ENCODE assay signal across 8 cellular contexts in genomic region chr17:40341808-40342574, GRCh38. TPM values are rescaled to one million over a fixed set of nuclear protein-coding genes. Genes with fewer than 3 reads are reported as not detected.
DNase-seq lines count a peak whose midpoint lies in the region; ATAC-seq and TF ChIP-seq lines count a peak whose summit lies in the region.

No MANE protein-coding gene starts in this region.

- H2BK12ac ChIP-seq in mesenchymal stem cell (ENCODE audit: low read length in 2 of 2): peak overlapping the region in 1 of 2 experiments; percentile 17

- peaks cover 86% of the 10 kb centered on the region for H3K79me2 ChIP-seq in GM23248 (ENCODE audit: insufficient read depth)

- no peak overlapping the region for H2BK5ac ChIP-seq in mesenchymal stem cell (ENCODE audit: low read depth, low read length, poor library complexity, severe bottlenecking)

- H3F3A ChIP-seq in GM23248 (ENCODE audit: insufficient read depth): peaks cover 27% of the 10 kb centered on the region

- H2AFZ ChIP-seq in GM23248 (0 out of 2 replicates have a peak overlapping the region, but pooled peaks have one; percentile 39), mesenchymal stem cell (ENCODE audit: low read depth, low read length) (no peak overlapping the region)

- H3K27ac ChIP-seq in GM23248: peak overlapping the region; percentile 83
- H3K27ac ChIP-seq in mesenchymal stem cell (ENCODE audit: low read length, poor library complexity, severe bottlenecking): no peak overlapping the region
- peak overlapping the region; percentile 96 for H3K27ac ChIP-seq in tibial artery

- H3K79me1 ChIP-seq in mesenchymal stem cell (replicated peaks; ENCODE audit: low read length, poor library complexity, severe bottlenecking): peaks cover 32% of the 10 kb centered on the region

- H3K36me3 ChIP-seq in GM23248 (ENCODE audit: low read depth) (no peaks in the 10 kb centered on the region), endocrine pancreas (ENCODE audit: control insufficient read depth, insufficient read depth, low read length) (no peaks in the 10 kb centered on the region), mesenchymal stem cell (ENCODE audit: control insufficient read depth in 1 of 2, insufficient read depth in 2 of 2, low read depth in 1 of 2, low read length in 2 of 2) (peaks cover 14 to 21% of the 10 kb centered on the region in 2 experiments), tibial artery (no peaks in the 10 kb centered on the region)

- H3K4me2 ChIP-seq in GM23248 (ENCODE audit: unreplicated experiment) (peak overlapping the region; percentile 97), mesenchymal stem cell (ENCODE audit: low read length, poor library complexity, severe bottlenecking) (peak overlapping the region; percentile 86)

- H3K9me2 ChIP-seq in GM23248 (ENCODE audit: insufficient read depth): no peaks in the 10 kb centered on the region

- no peak for ATAC-seq in GM21360 (IDR thresholded peaks at IDR 0.05; ENCODE audit: unreplicated experiment)
- ATAC-seq in HG02840 (IDR thresholded peaks at IDR 0.05; ENCODE audit: low FRiP score, unreplicated experiment): no peak

- in situ Hi-C loops in ACHN (cut with HindIII; ENCODE audit: low pct_ligation_motif_present, low pct_unique_long_range_greater_than_20kb, low sequenced_read_pairs): no loop called here
- in situ Hi-C loops in GM23248 (cut with MboI): no loop called here

- no peaks in the 10 kb centered on the region for H3K27me3 ChIP-seq in GM23248 (replicated peaks; ENCODE audit: insufficient read depth)
- no peaks in the 10 kb centered on the region for H3K27me3 ChIP-seq in endocrine pancreas (ENCODE audit: control insufficient read depth, insufficient read depth, low read length)
- no peaks in the 10 kb centered on the region for H3K27me3 ChIP-seq in mesenchymal stem cell (ENCODE audit: control insufficient read depth in 1 of 2, insufficient read depth in 1 of 2, low read length in 2 of 2)
- H3K27me3 ChIP-seq in tibial artery: no peaks in the 10 kb centered on the region

- H4K20me1 ChIP-seq in GM23248 (ENCODE audit: insufficient read depth): no peaks in the 10 kb centered on the region

- peak overlapping the region; percentile 65 to 70 for H3K4ac ChIP-seq in mesenchymal stem cell (ENCODE audit: low read depth in 1 of 2, low read length in 2 of 2)

- peak overlapping the region; percentile 50 for H2BK120ac ChIP-seq in mesenchymal stem cell (ENCODE audit: low read depth, low read length)

- WGBS in GM23248 (ENCODE audit: low coverage in 1 of 2, low lambda C conversion rate in 2 of 2, missing lambda C conversion rate in 2 of 2), 2 experiments: 1 to 5% methylated on average over 20 to 56 of the region's 63 CpGs
- 0% methylated on average over 24 of the region's 63 CpGs for WGBS in mesenchymal stem cell

- H3K9me3 ChIP-seq in GM23248 (ENCODE audit: low read depth) (no peaks in the 10 kb centered on the region), endocrine pancreas (ENCODE audit: control insufficient read depth, low read length) (no peaks in the 10 kb centered on the region), mesenchymal stem cell (ENCODE audit: control insufficient read depth, low read length) (no peaks in the 10 kb centered on the region), tibial artery (no peaks in the 10 kb centered on the region)

- H4K91ac ChIP-seq in mesenchymal stem cell (ENCODE audit: low read length): peak overlapping the region; percentile 23

- peak overlapping the region; percentile 85 to 91 for H3K18ac ChIP-seq in mesenchymal stem cell (ENCODE audit: low read depth in 1 of 2, low read length in 2 of 2)

- no peak for TF ChIP-seq CTCF in tibial artery (IDR thresholded peaks at IDR 0.05)

- DNase-seq in ACHN (peak; percentile 80), GM23248 (peak; percentile 86), SK-N-DZ (ENCODE audit: low spot score) (peak; percentile 91), mesenchymal stem cell (peak; percentile 77), tibial artery (peak; percentile 79 to 89)

- intact Hi-C loops in tibial artery (cut with DNase I; ENCODE audit: low total_unique reads): no loop called here

- H2BK15ac ChIP-seq in mesenchymal stem cell (ENCODE audit: low read depth, poor library complexity, severe bottlenecking): peak overlapping the region; percentile 52

- peaks cover 31% of the 10 kb centered on the region; the same call in 1 of the 2 replicates for H3K4me1 ChIP-seq in GM23248 (ENCODE audit: insufficient read depth)
- H3K4me1 ChIP-seq in endocrine pancreas (ENCODE audit: control insufficient read depth, insufficient read depth, low read length): peaks cover 5% of the 10 kb centered on the region
- peaks cover 50% of the 10 kb centered on the region for H3K4me1 ChIP-seq in mesenchymal stem cell (ENCODE audit: control insufficient read depth, insufficient read depth, low read depth, low read length)
- H3K4me1 ChIP-seq in tibial artery: peaks cover 0 to 81% (median 63%) of the 10 kb centered on the region in 4 donors

- H3K23ac ChIP-seq in mesenchymal stem cell (ENCODE audit: low read length in 2 of 2): no peak overlapping the region

- H3K9ac ChIP-seq in GM23248: peak overlapping the region; percentile 91
- peak overlapping the region; percentile 78 for H3K9ac ChIP-seq in endocrine pancreas (ENCODE audit: control insufficient read depth, insufficient read depth, low read length)
- H3K9ac ChIP-seq in mesenchymal stem cell (ENCODE audit: low read length): peak overlapping the region; percentile 93

- H3K4me3 ChIP-seq in GM23248 (peak overlapping the region; percentile 84), endocrine pancreas (ENCODE audit: control insufficient read depth, insufficient read depth, low read length) (no peak overlapping the region), mesenchymal stem cell (ENCODE audit: insufficient read depth in 1 of 2, low read depth in 1 of 2, low read length in 2 of 2) (peak overlapping the region; percentile 67 to 90), tibial artery (peak overlapping the region; percentile 70 to 97)

- H3K14ac ChIP-seq in mesenchymal stem cell (ENCODE audit: low read length in 2 of 2): peak overlapping the region in 1 of 2 experiments; percentile 68

- no peak overlapping the region for H2AK5ac ChIP-seq in mesenchymal stem cell (ENCODE audit: low read length, severe bottlenecking)

- H4K8ac ChIP-seq in mesenchymal stem cell (ENCODE audit: low read length): no peak overlapping the region

RNA-seq across cellular contexts. Expression of gene GJD3, which starts 22.5 kb away (rescaled TPM):
- total RNA-seq in GM23248 (2014; rRNA removed; shearing (Covaris generic)): 1.2 TPM in 1 of 2 replicates, not detected in the other
- 1.3 and 2.0 TPM in 2 replicates for polyA plus RNA-seq in GM23248 (2016; fragmentation: Nextera tagmentation; extraction: Ambion mirVana)
- polyA plus RNA-seq in SK-N-DZ (2014; cell fraction: cytosol; rRNA removed): 0.30 TPM in 1 of 2 replicates, not detected in the other
- polyA plus RNA-seq in SK-N-DZ (2014; cell fraction: nucleus; rRNA removed): not detected in 2 replicates
- polyA plus RNA-seq in mesenchymal stem cell (2013, experiment 1 of 2): 0.44 TPM
- polyA plus RNA-seq in mesenchymal stem cell (2013, experiment 2 of 2): 0.29 TPM

RNA-seq across cellular contexts. Expression of gene RARA, which starts 33.0 kb away (rescaled TPM):
- 32.2 and 38.9 TPM in 2 replicates for total RNA-seq in GM23248 (2014; rRNA removed; shearing (Covaris generic))
- polyA plus RNA-seq in GM23248 (2016; fragmentation: Nextera tagmentation; extraction: Ambion mirVana): 23.7 and 24.5 TPM in 2 replicates
- 42.3 and 43.5 TPM in 2 replicates for polyA plus RNA-seq in SK-N-DZ (2014; cell fraction: cytosol; rRNA removed)
- polyA plus RNA-seq in SK-N-DZ (2014; cell fraction: nucleus; rRNA removed): 27.0 and 42.6 TPM in 2 replicates
- 32.6 TPM for polyA plus RNA-seq in mesenchymal stem cell (2013, experiment 1 of 2)
- 32.1 TPM for polyA plus RNA-seq in mesenchymal stem cell (2013, experiment 2 of 2)

RNA-seq across cellular contexts. Expression of gene CDC6, which starts 54.3 kb away (rescaled TPM):
- total RNA-seq in GM23248 (2014; rRNA removed; shearing (Covaris generic)): 12.4 and 13.4 TPM in 2 replicates
- polyA plus RNA-seq in GM23248 (2016; fragmentation: Nextera tagmentation; extraction: Ambion mirVana): 8.8 and 9.8 TPM in 2 replicates
- 87.3 and 102 TPM in 2 replicates for polyA plus RNA-seq in SK-N-DZ (2014; cell fraction: cytosol; rRNA removed)
- 47.1 and 49.5 TPM in 2 replicates for polyA plus RNA-seq in SK-N-DZ (2014; cell fraction: nucleus; rRNA removed)
- 8.5 TPM for polyA plus RNA-seq in mesenchymal stem cell (2013, experiment 1 of 2)
- polyA plus RNA-seq in mesenchymal stem cell (2013, experiment 2 of 2): 9.1 TPM
